In the genomic region with DNA sequence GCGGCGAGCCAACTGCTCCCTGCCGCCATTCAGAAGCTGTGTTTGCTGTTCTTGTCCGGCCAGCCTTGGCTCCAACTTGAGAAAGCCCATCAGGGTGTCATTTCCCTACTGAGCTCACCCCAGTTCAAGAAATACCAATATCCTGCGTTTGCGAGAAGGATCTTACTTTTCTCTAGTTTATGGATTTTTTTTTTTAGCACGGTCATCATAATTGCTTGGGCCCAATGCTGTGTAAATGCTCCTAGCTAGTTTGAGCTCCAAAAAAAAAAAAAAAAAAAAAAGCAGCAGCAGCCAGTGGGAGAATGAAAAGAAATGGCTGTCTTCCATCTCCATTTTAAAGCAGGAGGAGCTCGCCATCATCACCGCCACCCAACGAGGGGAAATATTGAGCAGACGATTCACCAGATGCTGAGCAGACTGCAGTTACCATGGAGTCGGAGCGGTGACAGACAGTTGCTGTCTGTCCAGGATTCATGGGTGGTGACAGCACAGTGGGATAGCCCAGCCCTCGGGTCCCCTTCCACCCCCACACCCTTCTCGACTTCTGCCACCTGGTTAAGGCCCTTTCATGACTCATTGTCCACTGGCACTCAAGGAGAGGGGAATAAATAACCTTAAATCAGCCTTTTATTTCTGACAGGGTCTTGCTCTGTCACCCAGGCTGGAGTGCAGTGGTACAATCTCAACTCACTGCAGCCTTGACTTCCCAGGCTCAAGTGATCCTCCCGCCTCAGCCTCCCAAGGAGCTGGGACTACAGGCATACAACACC, we compare ENCODE assay signal across 1 cellular context.
TF ChIP-seq lines count a peak whose summit lies in the region.

No MANE protein-coding gene starts in this region.

TF ChIP-seq in K562, 482 proteins besides CTCF, POLR2A, EP300 and RAD21 (continued from another document and continues in another):
- TF ChIP-seq, protein P1, sequence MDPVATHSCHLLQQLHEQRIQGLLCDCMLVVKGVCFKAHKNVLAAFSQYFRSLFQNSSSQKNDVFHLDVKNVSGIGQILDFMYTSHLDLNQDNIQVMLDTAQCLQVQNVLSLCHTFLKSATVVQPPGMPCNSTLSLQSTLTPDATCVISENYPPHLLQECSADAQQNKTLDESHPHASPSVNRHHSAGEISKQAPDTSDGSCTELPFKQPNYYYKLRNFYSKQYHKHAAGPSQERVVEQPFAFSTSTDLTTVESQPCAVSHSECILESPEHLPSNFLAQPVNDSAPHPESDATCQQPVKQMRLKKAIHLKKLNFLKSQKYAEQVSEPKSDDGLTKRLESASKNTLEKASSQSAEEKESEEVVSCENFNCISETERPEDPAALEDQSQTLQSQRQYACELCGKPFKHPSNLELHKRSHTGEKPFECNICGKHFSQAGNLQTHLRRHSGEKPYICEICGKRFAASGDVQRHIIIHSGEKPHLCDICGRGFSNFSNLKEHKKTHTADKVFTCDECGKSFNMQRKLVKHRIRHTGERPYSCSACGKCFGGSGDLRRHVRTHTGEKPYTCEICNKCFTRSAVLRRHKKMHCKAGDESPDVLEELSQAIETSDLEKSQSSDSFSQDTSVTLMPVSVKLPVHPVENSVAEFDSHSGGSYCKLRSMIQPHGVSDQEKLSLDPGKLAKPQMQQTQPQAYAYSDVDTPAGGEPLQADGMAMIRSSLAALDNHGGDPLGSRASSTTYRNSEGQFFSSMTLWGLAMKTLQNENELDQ (CRISPR knock-in tag; IDR thresholded peaks at IDR 0.05; ENCODE audit: borderline replicate concordance) = no peak
- TF ChIP-seq, protein P2, sequence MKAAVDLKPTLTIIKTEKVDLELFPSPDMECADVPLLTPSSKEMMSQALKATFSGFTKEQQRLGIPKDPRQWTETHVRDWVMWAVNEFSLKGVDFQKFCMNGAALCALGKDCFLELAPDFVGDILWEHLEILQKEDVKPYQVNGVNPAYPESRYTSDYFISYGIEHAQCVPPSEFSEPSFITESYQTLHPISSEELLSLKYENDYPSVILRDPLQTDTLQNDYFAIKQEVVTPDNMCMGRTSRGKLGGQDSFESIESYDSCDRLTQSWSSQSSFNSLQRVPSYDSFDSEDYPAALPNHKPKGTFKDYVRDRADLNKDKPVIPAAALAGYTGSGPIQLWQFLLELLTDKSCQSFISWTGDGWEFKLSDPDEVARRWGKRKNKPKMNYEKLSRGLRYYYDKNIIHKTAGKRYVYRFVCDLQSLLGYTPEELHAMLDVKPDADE (conservative IDR thresholded peaks at IDR 0.05; ENCODE audit: control insufficient read depth, low read depth, low read length) = no peak
- no peak for TF ChIP-seq FOXP1 (CRISPR knock-in tag; IDR thresholded peaks at IDR 0.05)
- TF ChIP-seq C11orf30 (IDR thresholded peaks at IDR 0.05; ENCODE audit: low read depth) = peak; percentile 57; the same call in 1 of the 2 replicates
- peak; percentile 12; the same call in 1 of the 2 replicates for TF ChIP-seq ZNF384 (IDR thresholded peaks at IDR 0.05; ENCODE audit: low read depth, low read length)
- peak; percentile 18 for TF ChIP-seq MEIS2 (IDR thresholded peaks at IDR 0.05; ENCODE audit: partially characterized antibody)
- peak; percentile 40; the same call in 1 of the 2 replicates for TF ChIP-seq RFX1 (IDR thresholded peaks at IDR 0.05)
- no peak for TF ChIP-seq SNRNP70 (optimal IDR thresholded peaks at IDR 0.05; ENCODE audit: low read depth, low read length)
- TF ChIP-seq HIVEP1 (CRISPR knock-in tag; IDR thresholded peaks at IDR 0.05) = no peak
- peak in 1 of 2 experiments; percentile 54; a peak in 1 of 4 replicates for TF ChIP-seq FOXK2 (conservative IDR thresholded peaks at IDR 0.05 in 1 of 2, IDR thresholded peaks at IDR 0.05 in 1 of 2; ENCODE audit: low read depth in 2 of 2)
- no peak for TF ChIP-seq ZSCAN32 (CRISPR knock-in tag; IDR thresholded peaks at IDR 0.05)
- TF ChIP-seq FUS (optimal IDR thresholded peaks at IDR 0.05; ENCODE audit: low read depth, low read length) = no peak
- no peak for TF ChIP-seq ZNF140 (CRISPR knock-in tag; IDR thresholded peaks at IDR 0.05)
- peak; percentile 68 for TF ChIP-seq MAFF (IDR thresholded peaks at IDR 0.05; ENCODE audit: low read length)
- no peak for TF ChIP-seq THRAP3 (IDR thresholded peaks at IDR 0.05; ENCODE audit: borderline replicate concordance)
- TF ChIP-seq TBP (optimal IDR thresholded peaks at IDR 0.05; ENCODE audit: low read depth, low read length) = no peak
- TF ChIP-seq TAL1 (IDR thresholded peaks at IDR 0.05) = no peak
- TF ChIP-seq, protein P3, sequence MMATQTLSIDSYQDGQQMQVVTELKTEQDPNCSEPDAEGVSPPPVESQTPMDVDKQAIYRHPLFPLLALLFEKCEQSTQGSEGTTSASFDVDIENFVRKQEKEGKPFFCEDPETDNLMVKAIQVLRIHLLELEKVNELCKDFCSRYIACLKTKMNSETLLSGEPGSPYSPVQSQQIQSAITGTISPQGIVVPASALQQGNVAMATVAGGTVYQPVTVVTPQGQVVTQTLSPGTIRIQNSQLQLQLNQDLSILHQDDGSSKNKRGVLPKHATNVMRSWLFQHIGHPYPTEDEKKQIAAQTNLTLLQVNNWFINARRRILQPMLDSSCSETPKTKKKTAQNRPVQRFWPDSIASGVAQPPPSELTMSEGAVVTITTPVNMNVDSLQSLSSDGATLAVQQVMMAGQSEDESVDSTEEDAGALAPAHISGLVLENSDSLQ (IDR thresholded peaks at IDR 0.05) = peak; percentile 88
- TF ChIP-seq ZBTB8A (IDR thresholded peaks at IDR 0.05; ENCODE audit: partially characterized antibody) = no peak
- no peak for TF ChIP-seq ZKSCAN3 (CRISPR knock-in tag; IDR thresholded peaks at IDR 0.05)
- TF ChIP-seq, protein P4, sequence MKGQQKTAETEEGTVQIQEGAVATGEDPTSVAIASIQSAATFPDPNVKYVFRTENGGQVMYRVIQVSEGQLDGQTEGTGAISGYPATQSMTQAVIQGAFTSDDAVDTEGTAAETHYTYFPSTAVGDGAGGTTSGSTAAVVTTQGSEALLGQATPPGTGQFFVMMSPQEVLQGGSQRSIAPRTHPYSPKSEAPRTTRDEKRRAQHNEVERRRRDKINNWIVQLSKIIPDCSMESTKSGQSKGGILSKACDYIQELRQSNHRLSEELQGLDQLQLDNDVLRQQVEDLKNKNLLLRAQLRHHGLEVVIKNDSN (CRISPR knock-in tag; IDR thresholded peaks at IDR 0.05) = no peak
- no peak for TF ChIP-seq GABPB2 (CRISPR knock-in tag; conservative IDR thresholded peaks at IDR 0.05)
- TF ChIP-seq, protein P5, sequence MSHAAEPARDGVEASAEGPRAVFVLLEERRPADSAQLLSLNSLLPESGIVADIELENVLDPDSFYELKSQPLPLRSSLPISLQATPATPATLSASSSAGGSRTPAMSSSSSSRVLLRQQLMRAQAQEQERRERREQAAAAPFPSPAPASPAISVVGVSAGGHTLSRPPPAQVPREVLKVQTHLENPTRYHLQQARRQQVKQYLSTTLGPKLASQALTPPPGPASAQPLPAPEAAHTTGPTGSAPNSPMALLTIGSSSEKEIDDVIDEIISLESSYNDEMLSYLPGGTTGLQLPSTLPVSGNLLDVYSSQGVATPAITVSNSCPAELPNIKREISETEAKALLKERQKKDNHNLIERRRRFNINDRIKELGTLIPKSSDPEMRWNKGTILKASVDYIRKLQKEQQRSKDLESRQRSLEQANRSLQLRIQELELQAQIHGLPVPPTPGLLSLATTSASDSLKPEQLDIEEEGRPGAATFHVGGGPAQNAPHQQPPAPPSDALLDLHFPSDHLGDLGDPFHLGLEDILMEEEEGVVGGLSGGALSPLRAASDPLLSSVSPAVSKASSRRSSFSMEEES (CRISPR knock-in tag; IDR thresholded peaks at IDR 0.05) = no peak
- TF ChIP-seq BRD9 (IDR thresholded peaks at IDR 0.05; ENCODE audit: low read depth, partially characterized antibody) = no peak
- peak; percentile 55; the same call in 1 of the 2 replicates for TF ChIP-seq MAFG (tag; conservative IDR thresholded peaks at IDR 0.05)
- TF ChIP-seq, protein P6, sequence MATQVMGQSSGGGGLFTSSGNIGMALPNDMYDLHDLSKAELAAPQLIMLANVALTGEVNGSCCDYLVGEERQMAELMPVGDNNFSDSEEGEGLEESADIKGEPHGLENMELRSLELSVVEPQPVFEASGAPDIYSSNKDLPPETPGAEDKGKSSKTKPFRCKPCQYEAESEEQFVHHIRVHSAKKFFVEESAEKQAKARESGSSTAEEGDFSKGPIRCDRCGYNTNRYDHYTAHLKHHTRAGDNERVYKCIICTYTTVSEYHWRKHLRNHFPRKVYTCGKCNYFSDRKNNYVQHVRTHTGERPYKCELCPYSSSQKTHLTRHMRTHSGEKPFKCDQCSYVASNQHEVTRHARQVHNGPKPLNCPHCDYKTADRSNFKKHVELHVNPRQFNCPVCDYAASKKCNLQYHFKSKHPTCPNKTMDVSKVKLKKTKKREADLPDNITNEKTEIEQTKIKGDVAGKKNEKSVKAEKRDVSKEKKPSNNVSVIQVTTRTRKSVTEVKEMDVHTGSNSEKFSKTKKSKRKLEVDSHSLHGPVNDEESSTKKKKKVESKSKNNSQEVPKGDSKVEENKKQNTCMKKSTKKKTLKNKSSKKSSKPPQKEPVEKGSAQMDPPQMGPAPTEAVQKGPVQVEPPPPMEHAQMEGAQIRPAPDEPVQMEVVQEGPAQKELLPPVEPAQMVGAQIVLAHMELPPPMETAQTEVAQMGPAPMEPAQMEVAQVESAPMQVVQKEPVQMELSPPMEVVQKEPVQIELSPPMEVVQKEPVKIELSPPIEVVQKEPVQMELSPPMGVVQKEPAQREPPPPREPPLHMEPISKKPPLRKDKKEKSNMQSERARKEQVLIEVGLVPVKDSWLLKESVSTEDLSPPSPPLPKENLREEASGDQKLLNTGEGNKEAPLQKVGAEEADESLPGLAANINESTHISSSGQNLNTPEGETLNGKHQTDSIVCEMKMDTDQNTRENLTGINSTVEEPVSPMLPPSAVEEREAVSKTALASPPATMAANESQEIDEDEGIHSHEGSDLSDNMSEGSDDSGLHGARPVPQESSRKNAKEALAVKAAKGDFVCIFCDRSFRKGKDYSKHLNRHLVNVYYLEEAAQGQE (CRISPR knock-in tag; IDR thresholded peaks at IDR 0.05; ENCODE audit: low read depth) = no peak
- TF ChIP-seq ZNF146 (CRISPR knock-in tag; IDR thresholded peaks at IDR 0.05; ENCODE audit: unreplicated experiment) = no peak
- TF ChIP-seq, protein P7, sequence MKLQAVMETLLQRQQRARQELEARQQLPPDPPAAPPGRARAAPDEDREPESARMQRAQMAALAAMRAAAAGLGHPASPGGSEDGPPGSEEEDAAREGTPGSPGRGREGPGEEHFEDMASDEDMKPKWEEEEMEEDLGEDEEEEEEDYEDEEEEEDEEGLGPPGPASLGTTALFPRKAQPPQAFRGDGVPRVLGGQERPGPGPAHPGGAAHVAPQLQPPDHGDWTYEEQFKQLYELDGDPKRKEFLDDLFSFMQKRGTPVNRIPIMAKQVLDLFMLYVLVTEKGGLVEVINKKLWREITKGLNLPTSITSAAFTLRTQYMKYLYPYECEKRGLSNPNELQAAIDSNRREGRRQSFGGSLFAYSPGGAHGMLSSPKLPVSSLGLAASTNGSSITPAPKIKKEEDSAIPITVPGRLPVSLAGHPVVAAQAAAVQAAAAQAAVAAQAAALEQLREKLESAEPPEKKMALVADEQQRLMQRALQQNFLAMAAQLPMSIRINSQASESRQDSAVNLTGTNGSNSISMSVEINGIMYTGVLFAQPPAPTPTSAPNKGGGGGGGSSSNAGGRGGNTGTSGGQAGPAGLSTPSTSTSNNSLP (IDR thresholded peaks at IDR 0.05; ENCODE audit: borderline replicate concordance, low read depth, low read length) = no peak
- TF ChIP-seq, protein P8, sequence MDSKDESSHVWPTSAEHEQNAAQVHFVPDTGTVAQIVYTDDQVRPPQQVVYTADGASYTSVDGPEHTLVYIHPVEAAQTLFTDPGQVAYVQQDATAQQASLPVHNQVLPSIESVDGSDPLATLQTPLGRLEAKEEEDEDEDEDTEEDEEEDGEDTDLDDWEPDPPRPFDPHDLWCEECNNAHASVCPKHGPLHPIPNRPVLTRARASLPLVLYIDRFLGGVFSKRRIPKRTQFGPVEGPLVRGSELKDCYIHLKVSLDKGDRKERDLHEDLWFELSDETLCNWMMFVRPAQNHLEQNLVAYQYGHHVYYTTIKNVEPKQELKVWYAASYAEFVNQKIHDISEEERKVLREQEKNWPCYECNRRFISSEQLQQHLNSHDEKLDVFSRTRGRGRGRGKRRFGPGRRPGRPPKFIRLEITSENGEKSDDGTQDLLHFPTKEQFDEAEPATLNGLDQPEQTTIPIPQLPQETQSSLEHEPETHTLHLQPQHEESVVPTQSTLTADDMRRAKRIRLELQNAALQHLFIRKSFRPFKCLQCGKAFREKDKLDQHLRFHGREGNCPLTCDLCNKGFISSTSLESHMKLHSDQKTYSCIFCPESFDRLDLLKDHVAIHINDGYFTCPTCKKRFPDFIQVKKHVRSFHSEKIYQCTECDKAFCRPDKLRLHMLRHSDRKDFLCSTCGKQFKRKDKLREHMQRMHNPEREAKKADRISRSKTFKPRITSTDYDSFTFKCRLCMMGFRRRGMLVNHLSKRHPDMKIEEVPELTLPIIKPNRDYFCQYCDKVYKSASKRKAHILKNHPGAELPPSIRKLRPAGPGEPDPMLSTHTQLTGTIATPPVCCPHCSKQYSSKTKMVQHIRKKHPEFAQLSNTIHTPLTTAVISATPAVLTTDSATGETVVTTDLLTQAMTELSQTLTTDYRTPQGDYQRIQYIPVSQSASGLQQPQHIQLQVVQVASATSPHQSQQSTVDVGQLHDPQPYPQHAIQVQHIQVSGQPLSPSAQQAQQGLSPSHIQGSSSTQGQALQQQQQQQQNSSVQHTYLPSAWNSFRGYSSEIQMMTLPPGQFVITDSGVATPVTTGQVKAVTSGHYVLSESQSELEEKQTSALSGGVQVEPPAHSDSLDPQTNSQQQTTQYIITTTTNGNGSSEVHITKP (IDR thresholded peaks at IDR 0.05; ENCODE audit: partially characterized antibody) = peak; percentile 97
- TF ChIP-seq E2F3 (CRISPR knock-in tag; IDR thresholded peaks at IDR 0.05) = no peak
- no peak for TF ChIP-seq SRSF3 (IDR thresholded peaks at IDR 0.05; ENCODE audit: insufficient read depth, low read length)
- TF ChIP-seq ZNF239 (CRISPR knock-in tag; IDR thresholded peaks at IDR 0.05) = no peak
- TF ChIP-seq MAFK (IDR thresholded peaks at IDR 0.05; ENCODE audit: low read length) = peak; percentile 48; the same call in 1 of the 2 replicates
- TF ChIP-seq, protein P9, sequence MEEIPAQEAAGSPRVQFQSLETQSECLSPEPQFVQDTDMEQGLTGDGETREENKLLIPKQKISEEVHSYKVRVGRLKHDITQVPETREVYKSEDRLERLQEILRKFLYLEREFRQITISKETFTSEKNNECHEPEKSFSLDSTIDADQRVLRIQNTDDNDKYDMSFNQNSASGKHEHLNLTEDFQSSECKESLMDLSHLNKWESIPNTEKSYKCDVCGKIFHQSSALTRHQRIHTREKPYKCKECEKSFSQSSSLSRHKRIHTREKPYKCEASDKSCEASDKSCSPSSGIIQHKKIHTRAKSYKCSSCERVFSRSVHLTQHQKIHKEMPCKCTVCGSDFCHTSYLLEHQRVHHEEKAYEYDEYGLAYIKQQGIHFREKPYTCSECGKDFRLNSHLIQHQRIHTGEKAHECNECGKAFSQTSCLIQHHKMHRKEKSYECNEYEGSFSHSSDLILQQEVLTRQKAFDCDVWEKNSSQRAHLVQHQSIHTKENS (CRISPR knock-in tag; IDR thresholded peaks at IDR 0.05) = no peak
